In the genomic region with DNA sequence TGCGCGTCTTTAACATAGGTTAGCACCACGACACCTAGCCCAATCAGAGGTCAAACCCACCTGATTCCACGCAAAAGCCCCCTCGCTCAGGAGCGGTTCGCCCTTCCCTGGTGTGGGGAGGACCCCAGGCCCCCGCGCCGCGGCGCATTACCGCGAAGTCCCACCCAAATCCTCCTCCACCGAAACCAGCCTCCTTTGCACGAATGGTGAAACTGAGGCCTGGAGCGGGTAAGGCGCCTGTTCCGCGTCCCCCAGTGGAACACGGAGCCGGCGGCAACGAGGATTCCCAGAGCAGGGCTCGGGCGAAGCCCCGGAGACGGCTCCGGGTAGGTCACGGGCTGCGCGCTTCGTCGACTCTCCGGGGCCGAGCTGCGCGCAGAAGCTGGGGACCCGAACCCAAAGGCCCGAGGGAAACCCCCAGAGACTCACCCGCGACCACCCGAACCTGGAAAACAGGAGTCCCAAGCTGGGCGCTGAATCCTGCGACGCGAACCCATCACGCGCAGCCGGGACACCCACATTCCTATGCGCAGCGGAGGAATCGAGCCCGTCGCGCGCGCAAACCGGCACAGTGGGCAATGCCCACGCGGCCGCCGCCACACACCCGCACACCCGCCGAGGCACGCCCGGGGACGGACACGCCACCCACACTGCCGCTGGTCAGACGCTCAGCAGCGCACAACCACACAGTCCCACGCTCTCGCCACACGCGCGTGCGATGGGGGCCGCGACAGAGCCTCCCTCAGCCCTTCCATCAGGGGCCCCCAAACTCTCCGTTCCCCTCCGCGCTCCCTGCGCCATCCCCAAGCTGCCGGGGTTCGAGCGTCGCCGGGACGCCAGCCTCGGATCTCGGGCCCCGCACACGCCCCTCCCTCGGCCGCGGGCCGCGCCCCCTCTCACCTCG, we compare ENCODE assay signal across 9 cellular contexts. TPM values are rescaled to one million over a fixed set of nuclear protein-coding genes. Genes with fewer than 3 reads are reported as not detected.
A peak's percentile ranks its signal among the peaks of the same experiment; 100 is the strongest.
DNase-seq lines count a peak whose midpoint lies in the region; ATAC-seq and TF ChIP-seq lines count a peak whose summit lies in the region.
"Had no signal": no experiment of that assay in that cellular context is flagged by ENCODE, and none has a peak within 500 bp of the region (broad histone marks: within the 10 kb centered on the region; RNA-seq: fewer than 3 reads in every experiment).

No MANE protein-coding gene starts in this region.

- H3K9me3 Mint-ChIP-seq in effector memory CD8-positive, alpha-beta T cell = peaks cover 0 to 4% of the 10 kb centered on the region in 2 donors
- H3K9me3 Mint-ChIP-seq in naive thymus-derived CD8-positive, alpha-beta T cell = peaks cover 0 to 13% (median 9%) of the 10 kb centered on the region in 9 donors

- no peaks in the 10 kb centered on the region for H3K27me3 ChIP-seq in MM.1S (replicated peaks; ENCODE audit: insufficient read depth, low read length)

- H3K9ac ChIP-seq in MM.1S (ENCODE audit: low read length) = peak overlapping the region; percentile 63

- POLR2A ChIA-PET in naive thymus-derived CD8-positive, alpha-beta T cell (lab: Charles Lee) = no interaction called here

- peaks cover 56 to 79% of the 10 kb centered on the region in 2 donors for H3K27me3 Mint-ChIP-seq in effector memory CD8-positive, alpha-beta T cell
- peaks cover 35 to 60% (median 48%) of the 10 kb centered on the region in 5 donors for H3K27me3 Mint-ChIP-seq in naive thymus-derived CD8-positive, alpha-beta T cell

- H3K9me2 ChIP-seq in MM.1S (replicated peaks; ENCODE audit: insufficient read depth, low read length) = no peaks in the 10 kb centered on the region

- H3K4me1 Mint-ChIP-seq in effector memory CD8-positive, alpha-beta T cell (ENCODE audit: low read depth in 2 of 2) = no peaks in the 10 kb centered on the region
- peaks cover 0 to 13% (median 6%) of the 10 kb centered on the region in 4 donors for H3K4me1 Mint-ChIP-seq in naive thymus-derived CD8-positive, alpha-beta T cell

- peak; percentile 34 for ATAC-seq in effector memory CD8-positive, alpha-beta T cell (replicated peaks)
- ATAC-seq in naive thymus-derived CD8-positive, alpha-beta T cell = peak in 1 of 2 donors; percentile 16

- no peak overlapping the region for H3K27ac ChIP-seq in MM.1S (ENCODE audit: low read length)

- H3K36me3 Mint-ChIP-seq in effector memory CD8-positive, alpha-beta T cell (ENCODE audit: insufficient read depth) = no peaks in the 10 kb centered on the region
- peaks cover 0 to 13% (median 6%) of the 10 kb centered on the region in 3 donors for H3K36me3 Mint-ChIP-seq in naive thymus-derived CD8-positive, alpha-beta T cell

- in situ Hi-C loops in GM13976 (cut with MboI; ENCODE audit: low sequenced_read_pairs, unreplicated experiment) = no loop called here

- TF ChIP-seq CTCF in MM.1S (IDR thresholded peaks at IDR 0.05; ENCODE audit: low read length) = no peak
- TF ChIP-seq CTCF in GM13976 (IDR thresholded peaks at IDR 0.05; ENCODE audit: borderline replicate concordance, control extremely low read depth, extremely low read depth, insufficient read depth, missing control alignments) = no peak

- H3K36me3 ChIP-seq in MM.1S (replicated peaks; ENCODE audit: insufficient read depth, low read length) = no peaks in the 10 kb centered on the region
- H3K36me3 ChIP-seq: adrenal gland had no signal

- H3K27ac Mint-ChIP-seq in effector memory CD8-positive, alpha-beta T cell = no peak overlapping the region
- no peak overlapping the region for H3K27ac Mint-ChIP-seq in naive thymus-derived CD8-positive, alpha-beta T cell

- peaks cover 26% of the 10 kb centered on the region for H3F3A ChIP-seq in MM.1S (ENCODE audit: insufficient read depth, low read length)

- peak overlapping the region; percentile 43 to 50 for H3K4me3 Mint-ChIP-seq in effector memory CD8-positive, alpha-beta T cell
- H3K4me3 Mint-ChIP-seq in naive thymus-derived CD8-positive, alpha-beta T cell = peak overlapping the region in 8 of 10 donors; percentile 13 to 63 (median 42)

- peaks cover 28% of the 10 kb centered on the region for H3K4me1 ChIP-seq in MM.1S (ENCODE audit: low read length)

- H3K79me2 ChIP-seq in MM.1S (ENCODE audit: low read length) = peaks cover 6% of the 10 kb centered on the region

- peak overlapping the region; percentile 82 for H3K4me3 ChIP-seq in MM.1S (ENCODE audit: low read length)

- peak; percentile 61 for DNase-seq in activated CD8-positive, alpha-beta memory T cell treated with anti-CD3 and anti-CD28 coated beads for 24 hours
- no peak for DNase-seq in activated CD8-positive, alpha-beta memory T cell treated with anti-CD3 and anti-CD28 coated beads, Interleukin-2, amount 50 U/mL, for 4 hours
- no peak for DNase-seq in MM.1S
- no peak for DNase-seq in effector memory CD8-positive, alpha-beta T cell
- DNase-seq in naive thymus-derived CD8-positive, alpha-beta T cell = no peak
- DNase-seq in GM13976 (ENCODE audit: low spot score) = no peak
- DNase-seq in NCI-H82 (lab: John Stamatoyannopoulos, UW) = no peak
- no peak for DNase-seq in NCI-H524 (lab: John Stamatoyannopoulos, UW)

- H3K4me2 ChIP-seq in MM.1S (ENCODE audit: low read depth, low read length) = peak overlapping the region; percentile 93

- H4K20me1 ChIP-seq in MM.1S (ENCODE audit: insufficient read depth, low read length) = no peaks in the 10 kb centered on the region

- peak overlapping the region; percentile 87 for H2AFZ ChIP-seq in MM.1S (ENCODE audit: low read length)

- H3K9me3 ChIP-seq in MM.1S (replicated peaks; ENCODE audit: insufficient read depth, low read length) = no peaks in the 10 kb centered on the region
- H3K9me3 ChIP-seq: adrenal gland had no signal

RNA-seq across cellular contexts. Expression of gene GLIS1, which starts 0.5 kb away (rescaled TPM):
- not detected for total RNA-seq in naive thymus-derived CD8-positive, alpha-beta T cell
- not detected for polyA plus RNA-seq in naive thymus-derived CD8-positive, alpha-beta T cell
